Comparison of ENCODE assay signal across 18 cellular contexts in genomic region chr1:223665592-223666312, GRCh38. TPM values are rescaled to one million over a fixed set of nuclear protein-coding genes. Genes with fewer than 3 reads are reported as not detected.
A peak's percentile ranks its signal among the peaks of the same experiment; 100 is the strongest.
DNase-seq lines count a peak whose midpoint lies in the region; ATAC-seq, FAIRE-seq and TF ChIP-seq lines count a peak whose summit lies in the region.
"Had no signal": no experiment of that assay in that cellular context is flagged by ENCODE, and none has a peak within 500 bp of the region (broad histone marks: within the 10 kb centered on the region; RNA-seq: fewer than 3 reads in every experiment).

Gene CAPN8, minus strand, starts transcription at chr1:223665701. Its CDS starts 55 bp downstream, at chr1:223665646.

- H3K27ac Mint-ChIP-seq in astrocyte (ENCODE audit: unreplicated experiment) = no peak within 1 kb of the TSS
- H3K27ac Mint-ChIP-seq: activated B cell treated with CpG ODN at 0.5 μM for 24 hours had no signal

- DNase-seq in HCEC 1CT = peak; percentile 14
- DNase-seq in astrocyte (ENCODE audit: low read depth) = peak; percentile 13
- DNase-seq in kidney tubule cell (ENCODE audit: low spot score) = peak; percentile 53
- peak in 1 of 2 donors; percentile 82 for DNase-seq in upper lobe of left lung
- DNase-seq in H7 = no peak
- DNase-seq in uterus = no peak
- DNase-seq: activated B cell treated with CpG ODN at 0.5 μM for 24 hours, activated gamma-delta T cell, anterior cingulate cortex, cortex of kidney, NCI-H1417 treated with DMSO at 0.1 percent for 48 hours, NCI-H524 treated with DMSO at 0.1 percent for 48 hours, T-helper 1 cell had no signal

- no peak within 1 kb of the TSS for H3K4me3 Mint-ChIP-seq in astrocyte (ENCODE audit: unreplicated experiment)
- H3K4me3 Mint-ChIP-seq: activated B cell treated with CpG ODN at 0.5 μM for 24 hours had no signal

- H3K79me2 ChIP-seq in astrocyte (ENCODE audit: insufficient read depth, low read length) = no peaks in the 10 kb centered on the region

- no peaks in the 10 kb centered on the region for H3K36me3 ChIP-seq in astrocyte (ENCODE audit: insufficient read depth, low read length)
- no peaks in the 10 kb centered on the region for H3K36me3 ChIP-seq in upper lobe of left lung
- no peaks in the 10 kb centered on the region for H3K36me3 ChIP-seq in H7 (replicated peaks; ENCODE audit: control insufficient read depth, insufficient read depth, low read length)
- no peaks in the 10 kb centered on the region for H3K36me3 ChIP-seq in uterus
- H3K36me3 ChIP-seq: vagina had no signal

- H3K4me1 Mint-ChIP-seq in astrocyte (ENCODE audit: low read depth, unreplicated experiment) = peaks cover 3% of the 10 kb centered on the region
- H3K4me1 Mint-ChIP-seq: activated B cell treated with CpG ODN at 0.5 μM for 24 hours had no signal

- no peak within 1 kb of the TSS for H3K9ac ChIP-seq in astrocyte (ENCODE audit: low read length)
- H3K9ac ChIP-seq: KMS-11 had no signal

- 52 to 63% methylated on average over 5 to 6 of the region's 6 CpGs for WGBS in upper lobe of left lung, 2 donors

- H3K27ac ChIP-seq in astrocyte (ENCODE audit: low read depth, low read length) (no peak within 1 kb of the TSS), upper lobe of left lung (peak within 1 kb of the TSS; percentile 39 to 73 (median 62)), uterus (no peak within 1 kb of the TSS)
- H3K27ac ChIP-seq: KMS-11, vagina had no signal

- peak in 1 of 4 donors; percentile 42 for TF ChIP-seq EP300 in upper lobe of left lung (IDR thresholded peaks at IDR 0.05)

- no peaks in the 10 kb centered on the region for H3K9me3 Mint-ChIP-seq in astrocyte (ENCODE audit: unreplicated experiment)
- H3K9me3 Mint-ChIP-seq: activated B cell treated with CpG ODN at 0.5 μM for 24 hours had no signal

- no peaks in the 10 kb centered on the region for H4K20me1 ChIP-seq in astrocyte (ENCODE audit: insufficient read depth, low read length)

- peak in 1 of 4 donors; percentile 74 for TF ChIP-seq POLR2A in upper lobe of left lung (IDR thresholded peaks at IDR 0.05)
- TF ChIP-seq POLR2A in uterus (IDR thresholded peaks at IDR 0.05) = no peak

- H3K4me3 ChIP-seq in astrocyte (ENCODE audit: insufficient read depth, low read depth, low read length) (no peak within 1 kb of the TSS), upper lobe of left lung (peak within 1 kb of the TSS in 3 of 4 donors; percentile 28 to 43 (median 40)), H7 (ENCODE audit: insufficient read depth, low read depth, low read length) (no peak within 1 kb of the TSS), uterus (no peak within 1 kb of the TSS)
- H3K4me3 ChIP-seq: vagina had no signal

- no peaks in the 10 kb centered on the region for H3K36me3 Mint-ChIP-seq in astrocyte (ENCODE audit: low read depth, unreplicated experiment)

- peaks cover 9% of the 10 kb centered on the region for H3K27me3 Mint-ChIP-seq in astrocyte (ENCODE audit: low read depth, unreplicated experiment)

- FAIRE-seq in astrocyte (lab: Jason Lieb, UNC) = no peak
- FAIRE-seq: RCC 7860 had no signal

- H3K9me3 ChIP-seq in astrocyte (ENCODE audit: insufficient read depth, low read depth, low read length) (no peaks in the 10 kb centered on the region), upper lobe of left lung (no peaks in the 10 kb centered on the region), uterus (no peaks in the 10 kb centered on the region)
- H3K9me3 ChIP-seq: vagina had no signal

- peak; percentile 52 to 80 for ATAC-seq in upper lobe of left lung (ENCODE audit: low FRiP score in 2 of 2)
- no peak for ATAC-seq in HG03432 (IDR thresholded peaks at IDR 0.05; ENCODE audit: unreplicated experiment)

- no peak within 1 kb of the TSS for H3K4me2 ChIP-seq in astrocyte (ENCODE audit: low read length)
- H3K4me2 ChIP-seq: KMS-11 had no signal

- no peaks in the 10 kb centered on the region for H3K4me1 ChIP-seq in astrocyte (ENCODE audit: insufficient read depth, low read length)
- H3K4me1 ChIP-seq in upper lobe of left lung = peaks cover 0 to 26% (median 10%) of the 10 kb centered on the region in 4 donors
- H3K4me1 ChIP-seq in uterus = no peaks in the 10 kb centered on the region
- H3K4me1 ChIP-seq: vagina had no signal

- H2AFZ ChIP-seq in astrocyte (ENCODE audit: low read depth, low read length) = no peak within 1 kb of the TSS

- H3K27me3 ChIP-seq in astrocyte (ENCODE audit: insufficient read depth, low read length) (no peaks in the 10 kb centered on the region), upper lobe of left lung (no peaks in the 10 kb centered on the region), H7 (ENCODE audit: control insufficient read depth, insufficient read depth, low read length) (no peaks in the 10 kb centered on the region; the same call in 1 of the 2 replicates), uterus (no peaks in the 10 kb centered on the region)
- H3K27me3 ChIP-seq: vagina had no signal

- TF ChIP-seq CTCF in astrocyte (IDR thresholded peaks at IDR 0.05; ENCODE audit: insufficient read depth, low read depth, low read length) = no peak
- TF ChIP-seq CTCF in upper lobe of left lung (IDR thresholded peaks at IDR 0.05) = no peak
- TF ChIP-seq CTCF in uterus (IDR thresholded peaks at IDR 0.05) = no peak

- intact Hi-C loops in uterus (cut with DNase I; ENCODE audit: low total_unique reads) = no loop called here

RNA-seq across cellular contexts. Expression of gene CAPN8, which starts in this region (rescaled TPM):
- not detected in 2 replicates for total RNA-seq in astrocyte
- 100 to 1,000 TPM in 1 of 6 donors, 10 to 100 TPM in 5; 40.3 to 274 (median 74.3) TPM for total RNA-seq in upper lobe of left lung
- not detected in 2 replicates for total RNA-seq in H7 (2014; rRNA removed; shearing (Covaris generic))
- total RNA-seq in uterus = under 1 TPM in 2 of 4 donors, not detected in 2; 0.59 to 0.88 TPM
- total RNA-seq: activated B cell treated with CpG ODN at 0.5 μM for 24 hours, fibroblast of lung had no signal

Comparison
In these comparisons a context has a peak if more than half of its experiments do, and no peak if none do; other contexts are left out.
1. RNA of gene CAPN8 (total RNA-seq): 40.3 to 274 TPM in upper lobe of left lung; 0.59 to 0.88 TPM in uterus, not detected in astrocyte and not detected in H7; every median in the first group is over 10 times any median in the second.
2. Peak in DNase-seq in astrocyte; RNA of the gene not detected or under 1 TPM.
3. DNase-seq: peak in HCEC 1CT (single experiment) and kidney tubule cell (single experiment); none in H7 (single experiment) and uterus (0 of 2).
4. H3K27ac ChIP-seq: peak in upper lobe of left lung (4 of 4); none in astrocyte (single experiment) and uterus (0 of 2).
5. H3K4me3 ChIP-seq: peak in upper lobe of left lung (3 of 4); none in astrocyte (single experiment), H7 (single experiment) and uterus (0 of 2).